Comparison of ENCODE assay signal across 9 cellular contexts in the genomic region with DNA sequence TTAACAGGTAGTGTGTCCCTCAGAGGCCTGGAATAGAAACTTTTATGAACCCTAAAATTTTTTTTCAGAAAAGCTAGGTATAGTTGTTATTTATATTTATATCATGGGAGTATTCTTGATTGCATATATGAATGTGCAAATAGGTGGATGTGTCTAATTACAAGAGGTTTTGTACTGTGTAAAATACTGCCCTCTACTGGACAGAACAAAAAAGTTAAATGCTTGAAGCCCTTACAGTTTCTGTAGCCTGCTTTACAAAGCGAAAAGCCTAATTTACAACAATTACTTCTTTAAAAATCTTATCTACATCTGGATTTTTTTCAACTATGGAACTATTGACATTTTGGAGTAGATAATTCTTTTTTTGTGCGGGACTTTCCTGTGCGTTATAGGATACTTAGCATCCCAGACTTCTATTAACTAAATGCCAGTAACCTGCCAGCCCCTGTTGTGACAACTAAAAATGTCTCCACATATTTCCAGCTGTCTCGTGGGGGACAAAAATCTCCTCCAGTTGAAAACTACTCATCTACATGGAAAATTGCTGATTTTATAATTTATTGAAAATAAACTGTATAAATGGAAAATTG. TPM values are rescaled to one million over a fixed set of nuclear protein-coding genes. Genes with fewer than 3 reads are reported as not detected.
DNase-seq lines count a peak whose midpoint lies in the region; ATAC-seq and TF ChIP-seq lines count a peak whose summit lies in the region.
"Had no signal": no experiment of that assay in that cellular context is flagged by ENCODE, and none has a peak within 500 bp of the region (broad histone marks: within the 10 kb centered on the region; RNA-seq: fewer than 3 reads in every experiment).

No MANE protein-coding gene starts in this region.

- H3K36me3 Mint-ChIP-seq in GM23338 (ENCODE audit: low read depth): no peaks in the 10 kb centered on the region

- TF ChIP-seq CTCF in GM23338 (conservative IDR thresholded peaks at IDR 0.05; ENCODE audit: low read depth in 2 of 2): peak; percentile 61 to 84
- peak; percentile 78 for TF ChIP-seq CTCF in VCaP (conservative IDR thresholded peaks at IDR 0.05)
- peak; percentile 51 for TF ChIP-seq CTCF in retinal pigment epithelial cell (conservative IDR thresholded peaks at IDR 0.05; ENCODE audit: low read depth, low read length)

- no peaks in the 10 kb centered on the region for H3K4me1 ChIP-seq in GM23338 (ENCODE audit: insufficient read depth)

- H3K9me3 Mint-ChIP-seq in GM23338: no peaks in the 10 kb centered on the region

- ATAC-seq in GM23338 (peak; percentile 43; the same call in 1 of the 3 replicates), GM21619 (IDR thresholded peaks at IDR 0.05; ENCODE audit: unreplicated experiment) (no peak)

- peaks cover 3% of the 10 kb centered on the region; the same call in 2 of the 3 replicates for H3K4me1 Mint-ChIP-seq in GM23338

- no peaks in the 10 kb centered on the region for H3K9me2 ChIP-seq in GM23338 (ENCODE audit: insufficient read depth)

- H3K27me3 ChIP-seq in GM23338 (ENCODE audit: insufficient read depth): no peaks in the 10 kb centered on the region

- H3K4me3 Mint-ChIP-seq in GM23338: no peak overlapping the region

- no peaks in the 10 kb centered on the region for H3K36me3 ChIP-seq in GM23338 (ENCODE audit: insufficient read depth)

- H3K4me3 ChIP-seq in GM23338 (no peak overlapping the region), retinal pigment epithelial cell (ENCODE audit: low read length) (no peak overlapping the region)

- H2AFZ ChIP-seq in GM23338: no peak overlapping the region

- no peaks in the 10 kb centered on the region for H4K20me1 ChIP-seq in GM23338 (replicated peaks; ENCODE audit: insufficient read depth)

- H3F3A ChIP-seq in GM23338 (replicated peaks; ENCODE audit: low read depth): no peaks in the 10 kb centered on the region

- H3K4me2 ChIP-seq in GM23338: no peak overlapping the region

- DNase-seq in EH (ENCODE audit: low read depth): peak; percentile 59
- DNase-seq in GM23338 (ENCODE audit: low spot score): peak; percentile 78
- DNase-seq in NCI-H1417 (lab: John Stamatoyannopoulos, UW): peak; percentile 19 to 80 (median 56)
- peak; percentile 44 for DNase-seq in germinal center (ENCODE audit: low spot score)
- DNase-seq in retinal pigment epithelial cell (ENCODE audit: low read depth): peak; percentile 24
- DNase-seq in activated CD4-positive, alpha-beta T cell treated with anti-CD3 and anti-CD28 coated beads, Interleukin-2, amount 50 U/mL, for 48 hours: no peak

- H3K79me2 ChIP-seq in GM23338 (replicated peaks; ENCODE audit: insufficient read depth): no peaks in the 10 kb centered on the region

- H3K27ac ChIP-seq in GM23338 (ENCODE audit: low read depth) (no peak overlapping the region), VCaP (no peak overlapping the region)

- peaks cover 1% of the 10 kb centered on the region for H3K27me3 Mint-ChIP-seq in GM23338 (ENCODE audit: insufficient read depth, low read depth, poor library complexity)

- H3K27ac Mint-ChIP-seq in GM23338: no peak overlapping the region

TF ChIP-seq in GM23338, 12 proteins besides CTCF, POLR2A, EP300 and RAD21:
- TF ChIP-seq, protein P1, sequence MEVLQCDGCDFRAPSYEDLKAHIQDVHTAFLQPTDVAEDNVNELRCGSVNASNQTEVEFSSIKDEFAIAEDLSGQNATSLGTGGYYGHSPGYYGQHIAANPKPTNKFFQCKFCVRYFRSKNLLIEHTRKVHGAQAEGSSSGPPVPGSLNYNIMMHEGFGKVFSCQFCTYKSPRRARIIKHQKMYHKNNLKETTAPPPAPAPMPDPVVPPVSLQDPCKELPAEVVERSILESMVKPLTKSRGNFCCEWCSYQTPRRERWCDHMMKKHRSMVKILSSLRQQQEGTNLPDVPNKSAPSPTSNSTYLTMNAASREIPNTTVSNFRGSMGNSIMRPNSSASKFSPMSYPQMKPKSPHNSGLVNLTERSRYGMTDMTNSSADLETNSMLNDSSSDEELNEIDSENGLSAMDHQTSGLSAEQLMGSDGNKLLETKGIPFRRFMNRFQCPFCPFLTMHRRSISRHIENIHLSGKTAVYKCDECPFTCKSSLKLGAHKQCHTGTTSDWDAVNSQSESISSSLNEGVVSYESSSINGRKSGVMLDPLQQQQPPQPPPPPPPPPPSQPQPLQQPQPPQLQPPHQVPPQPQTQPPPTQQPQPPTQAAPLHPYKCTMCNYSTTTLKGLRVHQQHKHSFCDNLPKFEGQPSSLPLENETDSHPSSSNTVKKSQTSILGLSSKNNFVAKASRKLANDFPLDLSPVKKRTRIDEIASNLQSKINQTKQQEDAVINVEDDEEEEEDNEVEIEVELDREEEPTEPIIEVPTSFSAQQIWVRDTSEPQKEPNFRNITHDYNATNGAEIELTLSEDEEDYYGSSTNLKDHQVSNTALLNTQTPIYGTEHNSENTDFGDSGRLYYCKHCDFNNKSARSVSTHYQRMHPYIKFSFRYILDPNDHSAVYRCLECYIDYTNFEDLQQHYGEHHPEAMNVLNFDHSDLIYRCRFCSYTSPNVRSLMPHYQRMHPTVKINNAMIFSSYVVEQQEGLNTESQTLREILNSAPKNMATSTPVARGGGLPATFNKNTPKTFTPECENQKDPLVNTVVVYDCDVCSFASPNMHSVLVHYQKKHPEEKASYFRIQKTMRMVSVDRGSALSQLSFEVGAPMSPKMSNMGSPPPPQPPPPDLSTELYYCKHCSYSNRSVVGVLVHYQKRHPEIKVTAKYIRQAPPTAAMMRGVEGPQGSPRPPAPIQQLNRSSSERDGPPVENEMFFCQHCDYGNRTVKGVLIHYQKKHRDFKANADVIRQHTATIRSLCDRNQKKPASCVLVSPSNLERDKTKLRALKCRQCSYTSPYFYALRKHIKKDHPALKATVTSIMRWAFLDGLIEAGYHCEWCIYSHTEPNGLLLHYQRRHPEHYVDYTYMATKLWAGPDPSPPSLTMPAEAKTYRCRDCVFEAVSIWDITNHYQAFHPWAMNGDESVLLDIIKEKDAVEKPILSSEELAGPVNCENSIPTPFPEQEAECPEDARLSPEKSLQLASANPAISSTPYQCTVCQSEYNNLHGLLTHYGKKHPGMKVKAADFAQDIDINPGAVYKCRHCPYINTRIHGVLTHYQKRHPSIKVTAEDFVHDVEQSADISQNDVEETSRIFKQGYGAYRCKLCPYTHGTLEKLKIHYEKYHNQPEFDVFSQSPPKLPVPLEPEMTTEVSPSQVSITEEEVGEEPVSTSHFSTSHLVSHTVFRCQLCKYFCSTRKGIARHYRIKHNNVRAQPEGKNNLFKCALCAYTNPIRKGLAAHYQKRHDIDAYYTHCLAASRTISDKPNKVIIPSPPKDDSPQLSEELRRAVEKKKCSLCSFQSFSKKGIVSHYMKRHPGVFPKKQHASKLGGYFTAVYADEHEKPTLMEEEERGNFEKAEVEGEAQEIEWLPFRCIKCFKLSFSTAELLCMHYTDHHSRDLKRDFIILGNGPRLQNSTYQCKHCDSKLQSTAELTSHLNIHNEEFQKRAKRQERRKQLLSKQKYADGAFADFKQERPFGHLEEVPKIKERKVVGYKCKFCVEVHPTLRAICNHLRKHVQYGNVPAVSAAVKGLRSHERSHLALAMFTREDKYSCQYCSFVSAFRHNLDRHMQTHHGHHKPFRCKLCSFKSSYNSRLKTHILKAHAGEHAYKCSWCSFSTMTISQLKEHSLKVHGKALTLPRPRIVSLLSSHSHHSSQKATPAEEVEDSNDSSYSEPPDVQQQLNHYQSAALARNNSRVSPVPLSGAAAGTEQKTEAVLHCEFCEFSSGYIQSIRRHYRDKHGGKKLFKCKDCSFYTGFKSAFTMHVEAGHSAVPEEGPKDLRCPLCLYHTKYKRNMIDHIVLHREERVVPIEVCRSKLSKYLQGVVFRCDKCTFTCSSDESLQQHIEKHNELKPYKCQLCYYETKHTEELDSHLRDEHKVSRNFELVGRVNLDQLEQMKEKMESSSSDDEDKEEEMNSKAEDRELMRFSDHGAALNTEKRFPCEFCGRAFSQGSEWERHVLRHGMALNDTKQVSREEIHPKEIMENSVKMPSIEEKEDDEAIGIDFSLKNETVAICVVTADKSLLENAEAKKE (CRISPR knock-in tag; IDR thresholded peaks at IDR 0.05): no peak
- TF ChIP-seq NANOG (IDR thresholded peaks at IDR 0.05; ENCODE audit: borderline replicate concordance) (no peak), EZH2phosphoT487 (IDR thresholded peaks at IDR 0.05; ENCODE audit: unreplicated experiment) (no peak), ZNF331 (CRISPR knock-in tag; IDR thresholded peaks at IDR 0.05; ENCODE audit: low read depth) (no peak), POLR2AphosphoS5 (IDR thresholded peaks at IDR 0.05; ENCODE audit: low read depth) (no peak)

RNA-seq across cellular contexts. Expression of a gene that starts 35.1 kb away (rescaled TPM):
- 0.74 and 1.5 TPM in 2 replicates for total RNA-seq in GM23338 (2014; rRNA removed; shearing (Covaris generic))
- polyA plus RNA-seq in GM23338 (2016; fragmentation: Nextera tagmentation; extraction: Ambion mirVana): 0.28 and 0.79 TPM in 2 replicates
- total RNA-seq: pulmonary artery endothelial cell had no signal

Comparison
In these comparisons a context has a peak if more than half of its experiments do, and no peak if none do; other contexts are left out.
1. DNase-seq: peak in EH (single experiment), GM23338 (single experiment), NCI-H1417 (3 of 3), germinal center (single experiment) and retinal pigment epithelial cell (single experiment); none in activated CD4-positive, alpha-beta T cell treated with anti-CD3 and anti-CD28 coated beads, Interleukin-2, amount 50 U/mL, for 48 hours (0 of 2).
2. Peak in every context shown above with its lines, with median percentiles within 50 percentile points of each other: CTCF ChIP-seq.